23 cellular contexts compared by ENCODE assay signal in genomic region chr18:13444430-13445240, GRCh38.
"Had no signal": no experiment of that assay in that cellular context is flagged by ENCODE, and none has a peak within 500 bp of the region (broad histone marks: within the 10 kb centered on the region; RNA-seq: fewer than 3 reads in every experiment).

No MANE protein-coding gene starts in this region.

- H3K36me3 Mint-ChIP-seq: naive B cell, type B pancreatic cell had no signal

- H3K4me3 Mint-ChIP-seq: activated naive CD4-positive, alpha-beta T cell treated with anti-CD3 and anti-CD28 coated beads for 36 hours; naive B cell; neural crest cell; stimulated activated naive CD8-positive, alpha-beta T cell treated with anti-CD3 and anti-CD28 coated beads, Interleukin-15, amount 100 ng/mL, for 72 hours; type B pancreatic cell had no signal

- H3K9me3 ChIP-seq: colonic mucosa, left ventricle myocardium inferior, suprapubic skin had no signal

- H3K27me3 ChIP-seq: colonic mucosa, suprapubic skin had no signal

- FAIRE-seq: endometrium, keratinocyte, small intestine had no signal

- H3K4me3 ChIP-seq: colonic mucosa, left ventricle myocardium inferior, suprapubic skin had no signal

- H3K36me3 ChIP-seq: brain microvascular endothelial cell, colonic mucosa, suprapubic skin had no signal

- DNase-seq: activated CD4-positive, CD25-positive, alpha-beta regulatory T cell treated with anti-CD3 and anti-CD28 coated beads, Interleukin-2, amount 50 U/mL, for 72 hours; activated naive CD4-positive, alpha-beta T cell treated with anti-CD3 and anti-CD28 coated beads for 36 hours; aorta; brain microvascular endothelial cell; central memory CD4-positive, alpha-beta T cell; colonic mucosa; erythroblast; foreskin melanocyte; left ventricle myocardium inferior; naive B cell; right cardiac atrium; small intestine; stimulated activated CD4-positive, alpha-beta T cell treated with anti-CD3 and anti-CD28 coated beads, Interleukin-15, amount 100 ng/mL, for 24 hours; stimulated activated CD4-positive, alpha-beta T cell treated with anti-CD3 and anti-CD28 coated beads, Interleukin-2, amount 100 ng/mL, for 48 hours; stimulated activated naive CD8-positive, alpha-beta T cell treated with anti-CD3 and anti-CD28 coated beads, Interleukin-15, amount 100 ng/mL, for 72 hours; T-helper 2 cell had no signal

- H3K27ac ChIP-seq: brain microvascular endothelial cell, colonic mucosa, left ventricle myocardium inferior, suprapubic skin, VCaP had no signal

- H3K9me3 Mint-ChIP-seq: activated naive CD4-positive, alpha-beta T cell treated with anti-CD3 and anti-CD28 coated beads for 36 hours; naive B cell; neural crest cell; stimulated activated naive CD8-positive, alpha-beta T cell treated with anti-CD3 and anti-CD28 coated beads, Interleukin-15, amount 100 ng/mL, for 72 hours; type B pancreatic cell had no signal

- H3K27me3 Mint-ChIP-seq: stimulated activated naive CD8-positive, alpha-beta T cell treated with anti-CD3 and anti-CD28 coated beads, Interleukin-15, amount 100 ng/mL, for 72 hours had no signal

- H3K27ac Mint-ChIP-seq: activated naive CD4-positive, alpha-beta T cell treated with anti-CD3 and anti-CD28 coated beads for 36 hours; progenitor cell of endocrine pancreas; stimulated activated naive CD8-positive, alpha-beta T cell treated with anti-CD3 and anti-CD28 coated beads, Interleukin-15, amount 100 ng/mL, for 72 hours; type B pancreatic cell had no signal

- H3K4me1 ChIP-seq: colonic mucosa had no signal
